9 cellular contexts compared by ENCODE assay signal in genomic region chr1:85611856-85612255, GRCh38. TPM values are rescaled to one million over a fixed set of nuclear protein-coding genes. Genes with fewer than 3 reads are reported as not detected.
DNase-seq lines count a peak whose midpoint lies in the region; ATAC-seq and TF ChIP-seq lines count a peak whose summit lies in the region.
"Had no signal": no experiment of that assay in that cellular context is flagged by ENCODE, and none has a peak within 500 bp of the region (broad histone marks: within the 10 kb centered on the region; RNA-seq: fewer than 3 reads in every experiment).

No MANE protein-coding gene starts in this region.

- no peak overlapping the region for H4K8ac ChIP-seq in H9 (replicated peaks; ENCODE audit: insufficient read length, low read depth, low read length)

- H3K27ac ChIP-seq in H9 (ENCODE audit: insufficient read length, low read depth, low read length) (no peak overlapping the region), stomach smooth muscle (ENCODE audit: low read length) (peak overlapping the region; percentile 6)

- peak overlapping the region; percentile 70 for H4K91ac ChIP-seq in H9 (ENCODE audit: insufficient read length, low read depth, low read length)

- no peaks in the 10 kb centered on the region for H3K9me3 Mint-ChIP-seq in H9
- H3K9me3 Mint-ChIP-seq in brain, result peaks cover 0 to 5% (median 0%) of the 10 kb centered on the region in 5 experiments

- no peaks in the 10 kb centered on the region for H3K27me3 ChIP-seq in H9 (ENCODE audit: insufficient read depth, low read length)
- no peaks in the 10 kb centered on the region for H3K27me3 ChIP-seq in stomach smooth muscle (ENCODE audit: control insufficient read depth in 1 of 2, insufficient read depth in 2 of 2, low read length in 2 of 2)

- H3K14ac ChIP-seq in H9 (ENCODE audit: insufficient read depth, low read length), result no peak overlapping the region

- H2BK15ac ChIP-seq in H9 (ENCODE audit: low read depth, low read length), result no peak overlapping the region

- H3K4me3 Mint-ChIP-seq in H9 (no peak overlapping the region), brain (no peak overlapping the region)

- H4K5ac ChIP-seq in H9 (ENCODE audit: insufficient read length, low read depth, low read length), result no peak overlapping the region

- no CpG with 5 or more reads among the region's 5 CpGs for WGBS in H9 (ENCODE audit: extremely low coverage, insufficient read length, low lambda C conversion rate)

- no peak overlapping the region for H2BK5ac ChIP-seq in H9 (ENCODE audit: insufficient read length, low read length)

- H2BK12ac ChIP-seq in H9 (ENCODE audit: insufficient read length, low read depth, low read length), result no peak overlapping the region

- no peak overlapping the region for H3K23ac ChIP-seq in H9 (ENCODE audit: insufficient read length, low read depth, low read length)

- H2AK5ac ChIP-seq in H9 (ENCODE audit: insufficient read length, low read length), result no peak overlapping the region

- H3K4me3 ChIP-seq in stomach smooth muscle (ENCODE audit: low read length in 2 of 2), result no peak overlapping the region

- no peak overlapping the region for H3K56ac ChIP-seq in H9 (ENCODE audit: insufficient read length, low read depth, low read length)

- H2BK20ac ChIP-seq in H9 (ENCODE audit: low read depth, low read length, poor library complexity, severe bottlenecking), result no peak overlapping the region

- H3K27me3 Mint-ChIP-seq in H9 (ENCODE audit: low read depth) (no peaks in the 10 kb centered on the region), brain (no peaks in the 10 kb centered on the region)

- no peaks in the 10 kb centered on the region for H3K79me1 ChIP-seq in H9 (ENCODE audit: insufficient read depth, low read depth, low read length, poor library complexity, severe bottlenecking)

- no peak for DNase-seq in H9
- peak; percentile 100 for DNase-seq in iris pigment epithelial cell (ENCODE audit: low read depth)
- DNase-seq in activated CD4-positive, alpha-beta T cell treated with anti-CD3 and anti-CD28 coated beads for 48 hours, result no peak
- no peak for DNase-seq in NCI-H1694 treated with DMSO at 0.1 percent for 48 hours (lab: John Stamatoyannopoulos, UW)
- DNase-seq: caudate nucleus had no signal

- H3K27ac Mint-ChIP-seq in H9, result peak overlapping the region in 1 of 3 experiments; percentile 17; a peak in 2 of 7 replicates
- H3K27ac Mint-ChIP-seq in brain, result peak overlapping the region in 3 of 5 experiments; percentile 32 to 82 (median 50)

- H3K79me2 ChIP-seq in H9 (ENCODE audit: insufficient read depth, low read length), result no peaks in the 10 kb centered on the region

- TF ChIP-seq CTCF in H9 (conservative IDR thresholded peaks at IDR 0.05) (no peak), brain (conservative IDR thresholded peaks at IDR 0.05) (no peak)

- no peak overlapping the region for H3K9ac ChIP-seq in H9 (ENCODE audit: extremely low read depth, insufficient read length, low read length)
- no peak overlapping the region for H3K9ac ChIP-seq in stomach smooth muscle (ENCODE audit: low read length in 2 of 2)

- H3K9me3 ChIP-seq in H9 (ENCODE audit: control insufficient read depth, low read depth, low read length) (no peaks in the 10 kb centered on the region), stomach smooth muscle (ENCODE audit: control insufficient read depth in 2 of 2, low read length in 2 of 2) (no peaks in the 10 kb centered on the region)

- no peak for ATAC-seq in GM18519 (IDR thresholded peaks at IDR 0.05; ENCODE audit: low FRiP score, unreplicated experiment)
- ATAC-seq in HG03457 (IDR thresholded peaks at IDR 0.05; ENCODE audit: unreplicated experiment), result no peak

- H3K4me2 ChIP-seq in H9 (ENCODE audit: insufficient read depth, insufficient read length, low read length), result no peak overlapping the region

- H3K4ac ChIP-seq in H9 (ENCODE audit: low read depth, low read length), result no peak overlapping the region

- H3K18ac ChIP-seq in H9 (ENCODE audit: insufficient read length, low read depth, low read length), result no peak overlapping the region

- no peak overlapping the region for H3T11ph ChIP-seq in H9 (ENCODE audit: low read length)

- no peak overlapping the region for H2AFZ ChIP-seq in H9 (ENCODE audit: low read length)

- no peak overlapping the region for H2BK120ac ChIP-seq in H9 (ENCODE audit: low read depth, low read length, poor library complexity, severe bottlenecking)

- H3K4me1 Mint-ChIP-seq in H9 (peaks cover 23 to 40% of the 10 kb centered on the region in 2 experiments), brain (peaks cover 21% of the 10 kb centered on the region)

- H3K36me3 Mint-ChIP-seq in H9 (ENCODE audit: insufficient read depth in 1 of 3, low read depth in 3 of 3), result no peaks in the 10 kb centered on the region
- no peaks in the 10 kb centered on the region for H3K36me3 Mint-ChIP-seq in brain

- H4K20me1 ChIP-seq in H9 (ENCODE audit: control insufficient read depth, insufficient read depth, insufficient read length), result no peaks in the 10 kb centered on the region

- no peaks in the 10 kb centered on the region for H3K36me3 ChIP-seq in stomach smooth muscle (ENCODE audit: control insufficient read depth in 2 of 2, insufficient read depth in 2 of 2, low read length in 2 of 2)

- H3K4me1 ChIP-seq in H9 (ENCODE audit: insufficient read depth, low read length) (peaks cover 10% of the 10 kb centered on the region), stomach smooth muscle (ENCODE audit: control insufficient read depth, insufficient read depth, low read length) (peaks cover 24% of the 10 kb centered on the region)

- no peaks in the 10 kb centered on the region for H3K23me2 ChIP-seq in H9 (ENCODE audit: insufficient read length, low read depth, low read length, poor library complexity, severe bottlenecking)

RNA-seq across cellular contexts. Expression of gene CCN1, which starts 31.3 kb away (rescaled TPM):
- 57.1 and 59.1 TPM in 2 replicates for total RNA-seq in H9 (2021)
- polyA plus RNA-seq in brain (ENCODE audit: insufficient read depth, low read depth, low replicate concordance), result 8.7 TPM
